ENCODE assay signal across 21 cellular contexts in the genomic region with DNA sequence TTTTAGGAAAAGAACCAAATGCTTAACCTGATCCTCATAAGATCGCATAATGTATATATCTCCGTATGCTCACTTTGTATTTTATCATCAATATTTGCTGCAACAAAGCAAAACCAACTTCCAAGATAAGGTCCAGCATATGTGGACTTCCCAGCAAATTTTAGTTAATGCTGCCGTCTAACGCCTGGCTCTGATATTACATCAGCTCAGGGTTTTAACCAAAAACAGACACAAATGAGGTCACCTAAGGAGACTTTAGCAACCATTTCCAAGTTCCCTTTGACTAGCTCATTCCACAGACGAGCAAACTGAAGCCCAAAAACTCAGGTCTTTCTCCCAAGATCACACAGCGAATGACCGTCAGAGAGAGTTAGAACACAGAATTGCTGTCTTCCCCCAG. TPM values are rescaled to one million over a fixed set of nuclear protein-coding genes. Genes with fewer than 3 reads are reported as not detected.
DNase-seq lines count a peak whose midpoint lies in the region; ATAC-seq and TF ChIP-seq lines count a peak whose summit lies in the region.
"Had no signal": no experiment of that assay in that cellular context is flagged by ENCODE, and none has a peak within 500 bp of the region (broad histone marks: within the 10 kb centered on the region; RNA-seq: fewer than 3 reads in every experiment).

No MANE protein-coding gene starts in this region.

- TF ChIP-seq CTCF in AG04449 (IDR thresholded peaks at IDR 0.05; ENCODE audit: insufficient read depth, low read length, missing control alignments) (peak; percentile 29), SK-N-SH (IDR thresholded peaks at IDR 0.05) (peak; percentile 30)

- ATAC-seq in HG03460 (IDR thresholded peaks at IDR 0.05; ENCODE audit: unreplicated experiment): no peak
- ATAC-seq in activated CD4-positive, CD25-positive, alpha-beta regulatory T cell treated with anti-CD3 and anti-CD28 coated beads, Interleukin-2, amount 50 U/mL, for 24 hours: no peak
- no peak for ATAC-seq in HG03095 (IDR thresholded peaks at IDR 0.05; ENCODE audit: unreplicated experiment)
- ATAC-seq: gastroesophageal sphincter; PC-3; stimulated activated naive CD8-positive, alpha-beta T cell treated with anti-CD3 and anti-CD28 coated beads, Interleukin-15, amount 100 ng/mL, for 72 hours had no signal

- H3K36me3 ChIP-seq in SK-N-SH (replicated peaks in 1 of 2; ENCODE audit: control insufficient read depth in 1 of 2, insufficient read depth in 2 of 2, low read length in 1 of 2): no peaks in the 10 kb centered on the region
- H3K36me3 ChIP-seq: gastroesophageal sphincter, right lobe of liver had no signal

- WGBS in SK-N-SH (ENCODE audit: low lambda C conversion rate): 48% methylated on average over 7 of the region's 7 CpGs

- no peaks in the 10 kb centered on the region for H3K9me2 ChIP-seq in SK-N-SH

- H3F3A ChIP-seq in SK-N-SH (replicated peaks; ENCODE audit: insufficient read depth): no peaks in the 10 kb centered on the region

- DNase-seq in AG04449 (ENCODE audit: low read depth, low spot score): no peak
- DNase-seq in EL: peak; percentile 44
- no peak for DNase-seq in SK-N-SH
- DNase-seq in fibroblast of the conjunctiva (ENCODE audit: low read depth): peak; percentile 78
- no peak for DNase-seq in activated naive CD4-positive, alpha-beta T cell treated with anti-CD3 and anti-CD28 coated beads, Interleukin-2, amount 50 U/mL, for 16 hours
- DNase-seq: activated CD4-positive, alpha-beta T cell treated with anti-CD3 and anti-CD28 coated beads for 4 hours; activated gamma-delta T cell; GDM1; NCI-H1436; NCI-H748 treated with DMSO at 0.1 percent for 48 hours; PC-3; right lobe of liver; stimulated activated CD4-positive, alpha-beta T cell treated with anti-CD3 and anti-CD28 coated beads, Interleukin-2, amount 100 ng/mL, for 24 hours; stimulated activated naive CD8-positive, alpha-beta T cell treated with anti-CD3 and anti-CD28 coated beads, Interleukin-15, amount 100 ng/mL, for 72 hours had no signal

- no peaks in the 10 kb centered on the region for H4K20me1 ChIP-seq in SK-N-SH (ENCODE audit: insufficient read depth)

- H3K4me3 ChIP-seq in AG04449 (ENCODE audit: low read depth, low read length) (no peak overlapping the region), SK-N-SH (ENCODE audit: low read depth in 2 of 2, low read length in 1 of 2) (no peak overlapping the region)
- H3K4me3 ChIP-seq: gastroesophageal sphincter, right lobe of liver had no signal

- CTCF ChIA-PET in AG04449 (lab: Yijun Ruan, JAX) (interaction anchor here (1.2 to 3.4 kb wide), 5 partner anchors 9 to 491 kb away, joined by 3 to 42 read pairs (median 5); no protein-coding TSS in a partner anchor), SK-N-SH (lab: Yijun Ruan, JAX) (interaction anchor here (1.0 to 1.2 kb wide), 2 partner anchors 78 to 455 kb away, joined by 3 read pairs; no protein-coding TSS in a partner anchor)

- TF ChIP-seq EP300 in SK-N-SH (IDR thresholded peaks at IDR 0.05; ENCODE audit: borderline replicate concordance in 1 of 2, low read depth in 1 of 2, low read length in 1 of 2): no peak

- H3K9me3 ChIP-seq in SK-N-SH: no peaks in the 10 kb centered on the region
- H3K9me3 ChIP-seq: right lobe of liver had no signal

- H3K9ac ChIP-seq in SK-N-SH: no peak overlapping the region

- POLR2A ChIA-PET in AG04449 (lab: Yijun Ruan, JAX): no interaction called here
- POLR2A ChIA-PET in SK-N-SH (lab: Yijun Ruan, JAX): no interaction called here

- TF ChIP-seq RAD21 in SK-N-SH (IDR thresholded peaks at IDR 0.05; ENCODE audit: low read length): peak; percentile 42; the same call in 1 of the 2 replicates

- H2AFZ ChIP-seq in SK-N-SH (ENCODE audit: low read depth): no peak overlapping the region

- no peak overlapping the region for H3K27ac ChIP-seq in SK-N-SH (ENCODE audit: low read depth in 2 of 2, low read length in 1 of 2)
- H3K27ac ChIP-seq: gastroesophageal sphincter, right lobe of liver had no signal

- no peaks in the 10 kb centered on the region; a peak in 1 of 4 replicates for H3K4me1 ChIP-seq in SK-N-SH (ENCODE audit: control insufficient read depth in 1 of 2, insufficient read depth in 2 of 2, low read depth in 1 of 2, low read length in 1 of 2)
- H3K4me1 ChIP-seq: gastroesophageal sphincter, right lobe of liver had no signal

- H3K79me2 ChIP-seq in SK-N-SH (ENCODE audit: insufficient read depth): no peaks in the 10 kb centered on the region

- H3K27me3 ChIP-seq in SK-N-SH (ENCODE audit: insufficient read depth): no peaks in the 10 kb centered on the region; the same call in 1 of the 2 replicates
- H3K27me3 ChIP-seq: gastroesophageal sphincter, right lobe of liver had no signal

- no peak overlapping the region for H3K4me2 ChIP-seq in SK-N-SH

TF ChIP-seq in SK-N-SH, 30 proteins besides CTCF, POLR2A, EP300 and RAD21:
- TF ChIP-seq CHD2 (IDR thresholded peaks at IDR 0.05; ENCODE audit: low read length, partially characterized antibody) (no peak), EZH2phosphoT487 (IDR thresholded peaks at IDR 0.05; ENCODE audit: borderline replicate concordance, low read depth) (no peak), FOSL2 (IDR thresholded peaks at IDR 0.05; ENCODE audit: borderline replicate concordance, low read depth) (no peak), GATA2 (CRISPR knock-in tag; IDR thresholded peaks at IDR 0.05) (no peak), MXI1 (IDR thresholded peaks at IDR 0.05; ENCODE audit: low read depth, low read length) (no peak), ZBTB33 (IDR thresholded peaks at IDR 0.05; ENCODE audit: borderline replicate concordance, low read depth) (no peak)
- TF ChIP-seq, protein P1, sequence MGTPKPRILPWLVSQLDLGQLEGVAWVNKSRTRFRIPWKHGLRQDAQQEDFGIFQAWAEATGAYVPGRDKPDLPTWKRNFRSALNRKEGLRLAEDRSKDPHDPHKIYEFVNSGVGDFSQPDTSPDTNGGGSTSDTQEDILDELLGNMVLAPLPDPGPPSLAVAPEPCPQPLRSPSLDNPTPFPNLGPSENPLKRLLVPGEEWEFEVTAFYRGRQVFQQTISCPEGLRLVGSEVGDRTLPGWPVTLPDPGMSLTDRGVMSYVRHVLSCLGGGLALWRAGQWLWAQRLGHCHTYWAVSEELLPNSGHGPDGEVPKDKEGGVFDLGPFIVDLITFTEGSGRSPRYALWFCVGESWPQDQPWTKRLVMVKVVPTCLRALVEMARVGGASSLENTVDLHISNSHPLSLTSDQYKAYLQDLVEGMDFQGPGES (IDR thresholded peaks at IDR 0.05; ENCODE audit: low read depth, low read length): no peak

RNA-seq across cellular contexts. Expression of gene UCN3, which starts 59.4 kb away (rescaled TPM):
- polyA plus RNA-seq in SK-N-SH (2012; rRNA removed): not detected in 2 replicates
- not detected in 2 replicates for polyA plus RNA-seq in SK-N-SH (2012; cell fraction: cytosol; rRNA removed)
- polyA plus RNA-seq in SK-N-SH (2012; cell fraction: nucleus; rRNA removed): not detected in 2 replicates
- polyA plus RNA-seq: AG04450, liver, urinary bladder had no signal

Comparison
In these comparisons a context has a peak if more than half of its experiments do, and no peak if none do; other contexts are left out.
1. DNase-seq: peak in EL (single experiment) and fibroblast of the conjunctiva (single experiment); none in AG04449 (single experiment), SK-N-SH (single experiment) and activated naive CD4-positive, alpha-beta T cell treated with anti-CD3 and anti-CD28 coated beads, Interleukin-2, amount 50 U/mL, for 16 hours (single experiment).